Comparison of ENCODE assay signal across 17 cellular contexts in genomic region chr11:17408641-17409040, GRCh38. TPM values are rescaled to one million over a fixed set of nuclear protein-coding genes. Genes with fewer than 3 reads are reported as not detected.
DNase-seq lines count a peak whose midpoint lies in the region; ATAC-seq and TF ChIP-seq lines count a peak whose summit lies in the region.
"Had no signal": no experiment of that assay in that cellular context is flagged by ENCODE, and none has a peak within 500 bp of the region (broad histone marks: within the 10 kb centered on the region; RNA-seq: fewer than 3 reads in every experiment).

No MANE protein-coding gene starts in this region.

- H3K27me3 ChIP-seq in DND-41 (ENCODE audit: insufficient read depth, low read length, poor library complexity) (no peaks in the 10 kb centered on the region), spleen (replicated peaks in 1 of 7) (peaks cover 0 to 5% (median 0%) of the 10 kb centered on the region in 7 donors), heart right ventricle (no peaks in the 10 kb centered on the region)
- H3K27me3 ChIP-seq: BE2C had no signal

- H3K27ac ChIP-seq in DND-41 (ENCODE audit: low read length) (0 out of 2 replicates have a peak overlapping the region, but pooled peaks have one; percentile 41), spleen (no peak overlapping the region), heart right ventricle (no peak overlapping the region)

- no peak for TF ChIP-seq POLR2A in spleen (IDR thresholded peaks at IDR 0.05)

- no peak overlapping the region for H3K9ac ChIP-seq in DND-41 (ENCODE audit: low read depth, low read length)

- WGBS in spleen, 5 donors, result 89 to 97% (median 93%) methylated on average over 5 to 7 of the region's 7 CpGs
- WGBS in heart right ventricle, 2 donors, result 96 to 98% methylated on average over 7 of the region's 7 CpGs

- no peaks in the 10 kb centered on the region for H4K20me1 ChIP-seq in DND-41 (ENCODE audit: insufficient read depth, low read length)

- H3K79me2 ChIP-seq in DND-41 (ENCODE audit: insufficient read depth, low read length), result no peaks in the 10 kb centered on the region

- DNase-seq in NCI-H510A treated with DMSO at 0.1 percent for 48 hours (lab: John Stamatoyannopoulos, UW) (peak; percentile 21), NCI-H510A (lab: John Stamatoyannopoulos, UW) (no peak), DND-41 (no peak), NCI-H2029 (lab: John Stamatoyannopoulos, UW) (peak; percentile 81), spleen (peak; percentile 43), heart right ventricle (no peak)
- no peak for DNase-seq in activated effector memory CD4-positive, alpha-beta T cell treated with Interleukin-2 at 50 U/mL for 16 hours
- DNase-seq: BE2C, KG1, NCI-H1105, NCI-H1694, NCI-H2171, NCI-H446 treated with DMSO at 0.1 percent for 48 hours, NCI-H82 had no signal

- H3K4me2 ChIP-seq in DND-41 (ENCODE audit: insufficient read depth, low read length), result no peak overlapping the region

- peaks cover 28% of the 10 kb centered on the region for H3K4me1 ChIP-seq in DND-41 (ENCODE audit: insufficient read depth, low read length)
- peaks cover 0 to 23% (median 6%) of the 10 kb centered on the region in 6 donors for H3K4me1 ChIP-seq in spleen
- H3K4me1 ChIP-seq in heart right ventricle, result peaks cover 2 to 32% (median 20%) of the 10 kb centered on the region in 9 donors
- H3K4me1 ChIP-seq: BE2C had no signal

- intact Hi-C loops in spleen (cut with DNase I; ENCODE audit: low total_unique reads) (no loop called here), heart right ventricle (cut with DNase I) (no loop called here)

- no peaks in the 10 kb centered on the region for H3K36me3 ChIP-seq in DND-41 (ENCODE audit: insufficient read depth, low read length)
- no peaks in the 10 kb centered on the region for H3K36me3 ChIP-seq in spleen
- H3K36me3 ChIP-seq in heart right ventricle, result no peaks in the 10 kb centered on the region
- H3K36me3 ChIP-seq: BE2C had no signal

- H2AFZ ChIP-seq in DND-41 (ENCODE audit: low read depth, low read length), result no peak overlapping the region

- H3K4me3 ChIP-seq in DND-41 (ENCODE audit: low read depth in 1 of 2, low read length in 2 of 2) (no peak overlapping the region), spleen (no peak overlapping the region), heart right ventricle (no peak overlapping the region)

- TF ChIP-seq CTCF in DND-41 (IDR thresholded peaks at IDR 0.05; ENCODE audit: borderline replicate concordance, extremely low read depth, low read length, poor library complexity, severe bottlenecking), result no peak
- no peak for TF ChIP-seq CTCF in spleen (IDR thresholded peaks at IDR 0.05 in 8 of 11, conservative IDR thresholded peaks at IDR 0.05 in 3 of 11)
- TF ChIP-seq CTCF in heart right ventricle (IDR thresholded peaks at IDR 0.05), result no peak

- H3K9me3 ChIP-seq in DND-41 (ENCODE audit: insufficient read depth, low read length, severe bottlenecking) (no peaks in the 10 kb centered on the region), spleen (no peaks in the 10 kb centered on the region), heart right ventricle (no peaks in the 10 kb centered on the region)
- H3K9me3 ChIP-seq: BE2C had no signal

- no peak for ATAC-seq in DND-41 (ENCODE audit: insufficient read depth, low read depth)
- ATAC-seq in heart right ventricle, result no peak
- ATAC-seq: HCT116, Right ventricle myocardium inferior had no signal

RNA-seq across cellular contexts. Expression of gene KCNJ11, which starts 20.2 kb away (rescaled TPM):
- total RNA-seq in spleen, result 1 to 10 TPM in 6 of 7 donors, not detected in 1; 1.2 to 3.8 (median 1.9) TPM
- under 1 TPM; 0.13 to 0.79 (median 0.51) TPM for polyA plus RNA-seq in spleen
- 10 to 100 TPM in 8 of 10 donors, 1 to 10 TPM in 2; 8.9 to 27.0 (median 14.4) TPM for total RNA-seq in heart right ventricle
- 10 to 100 TPM; 11.1 to 15.0 TPM for polyA plus RNA-seq in heart right ventricle
- total RNA-seq: SK-MEL-5 had no signal

RNA-seq across cellular contexts. Expression of gene NCR3LG1, which starts 57.0 kb away (rescaled TPM):
- total RNA-seq in spleen (1 to 10 TPM; 1.5 to 5.4 (median 2.3) TPM), heart right ventricle (1 to 10 TPM in 7 of 10 donors, under 1 TPM in 3; 0.64 to 2.1 (median 1.3) TPM)
- polyA plus RNA-seq in spleen (under 1 TPM; 0.04 to 0.16 (median 0.05) TPM), heart right ventricle (under 1 TPM; 0.07 to 0.29 TPM)

Comparison
In these comparisons a context has a peak if more than half of its experiments do, and no peak if none do; other contexts are left out.
1. DNase-seq: peak in NCI-H510A treated with DMSO at 0.1 percent for 48 hours (single experiment), NCI-H2029 (single experiment) and spleen (single experiment); none in NCI-H510A (single experiment), DND-41 (single experiment), heart right ventricle (0 of 2) and activated effector memory CD4-positive, alpha-beta T cell treated with Interleukin-2 at 50 U/mL for 16 hours (single experiment).